17 cellular contexts compared by ENCODE assay signal in the genomic region with DNA sequence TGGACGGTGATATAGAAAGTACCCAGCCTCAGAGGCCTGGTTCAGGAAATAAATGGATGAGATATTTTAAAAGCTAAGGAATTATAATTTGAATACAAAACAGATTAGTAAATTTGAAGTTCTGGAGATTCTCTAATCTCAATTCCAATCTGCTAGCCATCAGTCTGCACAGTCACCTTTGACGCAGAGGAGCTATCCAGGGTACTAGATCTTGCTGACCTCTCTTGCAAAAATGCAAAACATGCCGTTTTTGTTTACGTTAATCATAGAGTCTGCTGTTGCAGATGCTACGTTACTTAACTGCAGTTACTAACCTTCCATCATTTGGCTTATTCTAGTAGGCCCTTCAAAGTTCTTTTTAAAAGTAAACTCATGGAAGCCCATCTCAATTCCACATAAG. TPM values are rescaled to one million over a fixed set of nuclear protein-coding genes. Genes with fewer than 3 reads are reported as not detected.
DNase-seq lines count a peak whose midpoint lies in the region; TF ChIP-seq lines count a peak whose summit lies in the region.
"Had no signal": no experiment of that assay in that cellular context is flagged by ENCODE, and none has a peak within 500 bp of the region (broad histone marks: within the 10 kb centered on the region; RNA-seq: fewer than 3 reads in every experiment).

No MANE protein-coding gene starts in this region.

- no peaks in the 10 kb centered on the region for H4K20me1 ChIP-seq in fibroblast of lung (ENCODE audit: control insufficient read depth, extremely low read depth, insufficient read depth, low read length)
- H4K20me1 ChIP-seq in GM23248 (ENCODE audit: insufficient read depth), result no peaks in the 10 kb centered on the region

- no peak overlapping the region for H3K27ac ChIP-seq in HEK293 (ENCODE audit: extremely low read depth, low read depth, low read length)
- no peak overlapping the region for H3K27ac ChIP-seq in fibroblast of lung (ENCODE audit: insufficient read depth, low read length)
- no peak overlapping the region for H3K27ac ChIP-seq in GM23248
- H3K27ac ChIP-seq: esophagus squamous epithelium, thoracic aorta had no signal

- 17 to 18% methylated on average over 5 of the region's 5 CpGs for WGBS in GM23248 (ENCODE audit: low coverage in 1 of 2, low lambda C conversion rate in 2 of 2, missing lambda C conversion rate in 2 of 2), 2 experiments

- no peaks in the 10 kb centered on the region for H3F3A ChIP-seq in GM23248 (ENCODE audit: insufficient read depth)

- H3K9me3 Mint-ChIP-seq in nephron progenitor cell (no peaks in the 10 kb centered on the region), glutamatergic neuron (ENCODE audit: unreplicated experiment) (no peaks in the 10 kb centered on the region)

- in situ Hi-C loops in GM23248 (cut with MboI), result no loop called here

- H3K27me3 ChIP-seq in fibroblast of lung (ENCODE audit: control insufficient read depth, insufficient read depth, low read length) (no peaks in the 10 kb centered on the region), GM23248 (replicated peaks; ENCODE audit: insufficient read depth) (no peaks in the 10 kb centered on the region)
- H3K27me3 ChIP-seq: BE2C had no signal

- H3K9ac ChIP-seq in fibroblast of lung (ENCODE audit: insufficient read depth, low read length) (no peak overlapping the region), GM23248 (no peak overlapping the region)

- peak; percentile 5 to 16 for DNase-seq in fibroblast of lung (ENCODE audit: low read depth in 2 of 2)
- DNase-seq in nephron progenitor cell, result peak; percentile 24
- no peak for DNase-seq in GM23248
- no peak for DNase-seq in mesenteric fat pad (ENCODE audit: low spot score)
- no peak for DNase-seq in NCI-H1417 treated with DMSO at 0.1 percent for 48 hours (lab: John Stamatoyannopoulos, UW)
- DNase-seq in glutamatergic neuron, result no peak
- DNase-seq: BE2C; esophagus squamous epithelium; head of caudate nucleus; NCI-H2029 treated with DMSO at 0.1 percent for 48 hours; NCI-H510A; Right ventricle myocardium superior; stimulated activated CD4-positive, alpha-beta T cell treated with anti-CD3 and anti-CD28 coated beads, Interleukin-12 subunit alpha, Interleukin-12 subunit beta, amount 100 ng/mL, for 4 hours; T-helper 17 cell had no signal

- H3K4me1 ChIP-seq in HEK293 (ENCODE audit: control insufficient read depth, insufficient read depth, low read length), result no peaks in the 10 kb centered on the region
- H3K4me1 ChIP-seq in fibroblast of lung (ENCODE audit: control insufficient read depth, extremely low read depth, insufficient read depth, low read length), result no peaks in the 10 kb centered on the region
- no peaks in the 10 kb centered on the region for H3K4me1 ChIP-seq in GM23248 (ENCODE audit: insufficient read depth)
- H3K4me1 ChIP-seq: BE2C had no signal

- H3K36me3 Mint-ChIP-seq in nephron progenitor cell (ENCODE audit: low read depth) (no peaks in the 10 kb centered on the region), glutamatergic neuron (ENCODE audit: unreplicated experiment) (no peaks in the 10 kb centered on the region)

- H3K36me3 ChIP-seq in HEK293 (ENCODE audit: control insufficient read depth in 2 of 2, insufficient read depth in 1 of 2, low read length in 2 of 2) (no peaks in the 10 kb centered on the region), fibroblast of lung (ENCODE audit: control insufficient read depth, insufficient read depth, low read length) (no peaks in the 10 kb centered on the region), GM23248 (ENCODE audit: low read depth) (no peaks in the 10 kb centered on the region)
- H3K36me3 ChIP-seq: BE2C, esophagus squamous epithelium, thoracic aorta had no signal

- H3K4me1 Mint-ChIP-seq in nephron progenitor cell, result no peaks in the 10 kb centered on the region
- H3K4me1 Mint-ChIP-seq in glutamatergic neuron (ENCODE audit: low read depth, unreplicated experiment), result no peaks in the 10 kb centered on the region
- H3K4me1 Mint-ChIP-seq: T-helper 17 cell had no signal

- no peak overlapping the region for H3K4me3 ChIP-seq in HEK293 (ENCODE audit: low read depth, low read length)
- H3K4me3 ChIP-seq in fibroblast of lung (replicated peaks in 1 of 4; ENCODE audit: control extremely low read depth in 1 of 4, insufficient read depth in 1 of 4, low read depth in 3 of 4, low read length in 4 of 4), result no peak overlapping the region
- H3K4me3 ChIP-seq in GM23248, result no peak overlapping the region
- H3K4me3 ChIP-seq: esophagus squamous epithelium, thoracic aorta had no signal

- H3K4me3 Mint-ChIP-seq in nephron progenitor cell, result no peak overlapping the region
- no peak overlapping the region for H3K4me3 Mint-ChIP-seq in glutamatergic neuron (ENCODE audit: unreplicated experiment)
- H3K4me3 Mint-ChIP-seq: T-helper 17 cell had no signal

- H3K79me2 ChIP-seq in fibroblast of lung (ENCODE audit: control insufficient read depth, insufficient read depth, low read length), result no peaks in the 10 kb centered on the region
- no peaks in the 10 kb centered on the region for H3K79me2 ChIP-seq in GM23248 (ENCODE audit: insufficient read depth)

- H2AFZ ChIP-seq in fibroblast of lung (ENCODE audit: low read length), result no peak overlapping the region
- no peak overlapping the region for H2AFZ ChIP-seq in GM23248

- H3K9me3 ChIP-seq in HEK293 (ENCODE audit: control insufficient read depth, insufficient read depth, low read depth, low read length) (no peaks in the 10 kb centered on the region), fibroblast of lung (ENCODE audit: control insufficient read depth, insufficient read depth, low read depth, low read length) (no peaks in the 10 kb centered on the region), GM23248 (ENCODE audit: low read depth) (no peaks in the 10 kb centered on the region)
- H3K9me3 ChIP-seq: BE2C, esophagus squamous epithelium, thoracic aorta had no signal

- CTCF ChIA-PET in HEK293 (lab: Yijun Ruan, JAX), result interaction anchor here (0.8 kb wide), 1 partner anchor 30 kb away, joined by 3 read pairs; no protein-coding TSS in a partner anchor

- H3K27me3 Mint-ChIP-seq in nephron progenitor cell (ENCODE audit: low read depth, poor library complexity) (peaks cover 12% of the 10 kb centered on the region), glutamatergic neuron (ENCODE audit: unreplicated experiment) (no peaks in the 10 kb centered on the region)
- H3K27me3 Mint-ChIP-seq: T-helper 17 cell had no signal

- TF ChIP-seq CTCF in HEK293 (tag by site-specific recombination; IDR thresholded peaks at IDR 0.05) (no peak), fibroblast of lung (conservative IDR thresholded peaks at IDR 0.05 in 1 of 2, IDR thresholded peaks at IDR 0.05 in 1 of 2; ENCODE audit: low read depth in 1 of 2, low read length in 2 of 2) (no peak), nephron progenitor cell (IDR thresholded peaks at IDR 0.05) (no peak), glutamatergic neuron (IDR thresholded peaks at IDR 0.05; ENCODE audit: partially characterized antibody, unreplicated experiment) (no peak)

- POLR2A ChIA-PET in HEK293 (lab: Yijun Ruan, JAX), result no interaction called here

- H3K4me2 ChIP-seq in fibroblast of lung (ENCODE audit: extremely low read depth, insufficient read depth, low read length), result no peak overlapping the region
- no peak overlapping the region for H3K4me2 ChIP-seq in GM23248 (ENCODE audit: unreplicated experiment)

- H3K27ac Mint-ChIP-seq in nephron progenitor cell, result no peak overlapping the region
- H3K27ac Mint-ChIP-seq in glutamatergic neuron (ENCODE audit: unreplicated experiment), result no peak overlapping the region
- H3K27ac Mint-ChIP-seq: T-helper 17 cell had no signal

- H3K9me2 ChIP-seq in GM23248 (ENCODE audit: insufficient read depth), result no peaks in the 10 kb centered on the region

TF ChIP-seq in HEK293, 187 proteins besides CTCF, POLR2A, EP300 and RAD21 (continues in another document):
- no peak for TF ChIP-seq PRDM1 (tag by site-specific recombination; IDR thresholded peaks at IDR 0.05)

TF ChIP-seq in PFSK-1, 5 proteins besides CTCF, POLR2A, EP300 and RAD21:
- no peak for TF ChIP-seq TAF1 (IDR thresholded peaks at IDR 0.05; ENCODE audit: borderline replicate concordance, insufficient read depth, low read length)
- TF ChIP-seq, protein P1, sequence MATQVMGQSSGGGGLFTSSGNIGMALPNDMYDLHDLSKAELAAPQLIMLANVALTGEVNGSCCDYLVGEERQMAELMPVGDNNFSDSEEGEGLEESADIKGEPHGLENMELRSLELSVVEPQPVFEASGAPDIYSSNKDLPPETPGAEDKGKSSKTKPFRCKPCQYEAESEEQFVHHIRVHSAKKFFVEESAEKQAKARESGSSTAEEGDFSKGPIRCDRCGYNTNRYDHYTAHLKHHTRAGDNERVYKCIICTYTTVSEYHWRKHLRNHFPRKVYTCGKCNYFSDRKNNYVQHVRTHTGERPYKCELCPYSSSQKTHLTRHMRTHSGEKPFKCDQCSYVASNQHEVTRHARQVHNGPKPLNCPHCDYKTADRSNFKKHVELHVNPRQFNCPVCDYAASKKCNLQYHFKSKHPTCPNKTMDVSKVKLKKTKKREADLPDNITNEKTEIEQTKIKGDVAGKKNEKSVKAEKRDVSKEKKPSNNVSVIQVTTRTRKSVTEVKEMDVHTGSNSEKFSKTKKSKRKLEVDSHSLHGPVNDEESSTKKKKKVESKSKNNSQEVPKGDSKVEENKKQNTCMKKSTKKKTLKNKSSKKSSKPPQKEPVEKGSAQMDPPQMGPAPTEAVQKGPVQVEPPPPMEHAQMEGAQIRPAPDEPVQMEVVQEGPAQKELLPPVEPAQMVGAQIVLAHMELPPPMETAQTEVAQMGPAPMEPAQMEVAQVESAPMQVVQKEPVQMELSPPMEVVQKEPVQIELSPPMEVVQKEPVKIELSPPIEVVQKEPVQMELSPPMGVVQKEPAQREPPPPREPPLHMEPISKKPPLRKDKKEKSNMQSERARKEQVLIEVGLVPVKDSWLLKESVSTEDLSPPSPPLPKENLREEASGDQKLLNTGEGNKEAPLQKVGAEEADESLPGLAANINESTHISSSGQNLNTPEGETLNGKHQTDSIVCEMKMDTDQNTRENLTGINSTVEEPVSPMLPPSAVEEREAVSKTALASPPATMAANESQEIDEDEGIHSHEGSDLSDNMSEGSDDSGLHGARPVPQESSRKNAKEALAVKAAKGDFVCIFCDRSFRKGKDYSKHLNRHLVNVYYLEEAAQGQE (IDR thresholded peaks at IDR 0.05; ENCODE audit: insufficient read depth in 1 of 2, low read depth in 2 of 2, low read length in 2 of 2), result peak; percentile 91 to 97

RNA-seq across cellular contexts. Expression of gene CCSER1, which starts 10.4 kb away (rescaled TPM):
- 4.1 TPM for polyA plus RNA-seq in PFSK-1 (2012; ENCODE audit: insufficient read length, low read depth)
- total RNA-seq in fibroblast of lung (under 0.01 TPM in 2 replicates), mesenteric fat pad (9.7 TPM), glutamatergic neuron (ENCODE audit: unreplicated experiment) (15.7 TPM)
- polyA plus RNA-seq in fibroblast of lung (not detected in 2 replicates), GM23248 (2016; fragmentation: Nextera tagmentation; extraction: Ambion mirVana) (not detected in 2 replicates)
- polyA plus RNA-seq in fibroblast of lung (2012), result not detected in 2 replicates
- not detected in 2 replicates for polyA minus RNA-seq in fibroblast of lung (ENCODE audit: low replicate concordance)
- not detected in 2 replicates for total RNA-seq in GM23248 (2014; rRNA removed; shearing (Covaris generic))

Comparison
In these comparisons a context has a peak if more than half of its experiments do, and no peak if none do; other contexts are left out.
1. DNase-seq: peak in fibroblast of lung (2 of 2) and nephron progenitor cell (single experiment); none in GM23248 (single experiment), mesenteric fat pad (single experiment), NCI-H1417 treated with DMSO at 0.1 percent for 48 hours (single experiment) and glutamatergic neuron (single experiment).
2. RNA of gene CCSER1, which starts 10.4 kb away (total RNA-seq): 15.7 TPM in glutamatergic neuron (single experiment) and 9.7 TPM in mesenteric fat pad (single experiment); under 0.01 TPM in fibroblast of lung and not detected in GM23248; every median in the first group is over 10 times any median in the second.